In the genomic region with DNA sequence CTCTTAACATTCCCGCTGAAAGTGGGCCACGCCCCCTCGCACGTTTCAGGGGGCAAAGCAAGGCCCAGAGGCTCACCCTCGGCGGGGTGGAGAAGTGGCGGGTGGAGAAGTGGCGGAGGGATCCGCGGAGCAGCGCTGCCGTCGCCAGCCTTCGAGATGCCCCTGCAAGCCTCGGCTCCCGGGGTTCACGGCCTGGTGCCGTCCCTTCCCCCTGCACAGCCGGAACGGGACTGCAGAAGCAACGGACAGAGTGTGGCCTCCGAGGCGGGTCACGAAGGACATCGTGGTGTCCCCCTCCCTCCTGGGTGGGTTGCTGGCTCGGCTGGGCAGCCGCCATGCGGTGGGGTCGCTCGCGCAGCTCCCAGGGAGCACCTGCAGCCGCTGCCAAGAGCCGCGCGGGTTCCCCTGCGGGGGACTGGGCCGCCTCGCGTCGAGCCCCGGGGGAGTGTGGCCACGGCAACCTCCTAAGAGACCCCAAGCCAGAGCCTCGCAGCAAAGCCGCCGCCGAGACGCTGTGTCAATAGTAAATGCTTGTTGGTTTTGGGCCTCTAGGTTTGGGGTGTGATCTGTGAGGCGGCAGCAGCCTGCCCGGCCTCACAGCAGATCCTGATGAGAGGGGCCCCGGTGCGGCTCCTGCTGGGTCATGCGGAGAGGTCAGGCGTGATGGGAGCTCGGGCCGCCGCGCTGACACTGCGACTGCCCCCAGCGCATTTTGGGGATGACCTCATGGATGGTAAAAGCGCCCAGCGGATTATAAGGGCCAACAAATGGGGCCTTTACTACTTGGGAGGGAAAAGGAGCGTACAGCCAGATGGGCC, we compare ENCODE assay signal across 12 cellular contexts. TPM values are rescaled to one million over a fixed set of nuclear protein-coding genes. Genes with fewer than 3 reads are reported as not detected.
DNase-seq lines count a peak whose midpoint lies in the region; FAIRE-seq and TF ChIP-seq lines count a peak whose summit lies in the region.
"Had no signal": no experiment of that assay in that cellular context is flagged by ENCODE, and none has a peak within 500 bp of the region (broad histone marks: within the 10 kb centered on the region; RNA-seq: fewer than 3 reads in every experiment).

No MANE protein-coding gene starts in this region.

- no peak overlapping the region for H3K14ac ChIP-seq in trophoblast cell (ENCODE audit: low read length)

- H3K18ac ChIP-seq in trophoblast cell (ENCODE audit: low read length) = no peak overlapping the region

- H2AK5ac ChIP-seq in trophoblast cell (ENCODE audit: low read length) = no peak overlapping the region

- no peak overlapping the region for H3K23ac ChIP-seq in trophoblast cell (ENCODE audit: low read length)

- H2BK120ac ChIP-seq in trophoblast cell (ENCODE audit: insufficient read depth, low read length, poor library complexity) = no peak overlapping the region

- FAIRE-seq in bronchial epithelial cell (lab: Jason Lieb, UNC) = peak; percentile 13

- no peak overlapping the region for H3K4me3 Mint-ChIP-seq in nephron progenitor cell
- H3K4me3 Mint-ChIP-seq: activated naive CD4-positive, alpha-beta T cell treated with anti-CD3 and anti-CD28 coated beads for 36 hours had no signal

- H2BK12ac ChIP-seq in trophoblast cell (ENCODE audit: low read length) = no peak overlapping the region

- H3K36me3 Mint-ChIP-seq in nephron progenitor cell (ENCODE audit: low read depth) = peaks cover 24% of the 10 kb centered on the region

- H3K79me2 ChIP-seq in trophoblast cell (ENCODE audit: control insufficient read depth, insufficient read depth, low read length, poor library complexity) = no peaks in the 10 kb centered on the region

- no peak overlapping the region for H2AFZ ChIP-seq in trophoblast cell (ENCODE audit: insufficient read depth, low read length, poor library complexity)

- H3K4me1 ChIP-seq in trophoblast cell (ENCODE audit: control insufficient read depth in 1 of 2, insufficient read depth in 2 of 2, low read length in 2 of 2) = peaks cover 22 to 32% of the 10 kb centered on the region in 2 experiments

- H3K4me1 Mint-ChIP-seq in nephron progenitor cell = peaks cover 68% of the 10 kb centered on the region

- H3K4me3 ChIP-seq in bronchial epithelial cell (ENCODE audit: low read depth, low read length) (no peak overlapping the region), trophoblast cell (ENCODE audit: low read depth, low read length) (no peak overlapping the region)
- H3K4me3 ChIP-seq: tibial nerve had no signal

- H4K8ac ChIP-seq in trophoblast cell (ENCODE audit: low read depth, low read length) = no peak overlapping the region

- no peak overlapping the region for H3K9ac ChIP-seq in trophoblast cell (ENCODE audit: low read length)

- H2BK5ac ChIP-seq in trophoblast cell (ENCODE audit: low read depth, low read length, poor library complexity) = no peak overlapping the region

- H4K12ac ChIP-seq in trophoblast cell (ENCODE audit: low read depth, low read length) = no peak overlapping the region

- TF ChIP-seq CTCF in bronchial epithelial cell (IDR thresholded peaks at IDR 0.05; ENCODE audit: insufficient read depth, low read length, severe bottlenecking) (no peak), nephron progenitor cell (IDR thresholded peaks at IDR 0.05) (no peak)

- peaks cover 6% of the 10 kb centered on the region for H3K79me1 ChIP-seq in trophoblast cell (ENCODE audit: low read length)

- no peak overlapping the region for H3K4me2 ChIP-seq in trophoblast cell (ENCODE audit: low read length)

- H3K36me3 ChIP-seq in bronchial epithelial cell (ENCODE audit: control insufficient read depth, insufficient read depth, low read length) (peaks cover 2% of the 10 kb centered on the region), trophoblast cell (ENCODE audit: control insufficient read depth in 1 of 2, insufficient read depth in 2 of 2, low read length in 2 of 2) (peaks cover 11 to 15% of the 10 kb centered on the region in 2 experiments)

- no peak overlapping the region for H3K4ac ChIP-seq in trophoblast cell (ENCODE audit: low read depth, low read length)

- no peaks in the 10 kb centered on the region for H3K9me3 Mint-ChIP-seq in nephron progenitor cell
- H3K9me3 Mint-ChIP-seq: activated naive CD4-positive, alpha-beta T cell treated with anti-CD3 and anti-CD28 coated beads for 36 hours had no signal

- no peaks in the 10 kb centered on the region for H3K27me3 ChIP-seq in bronchial epithelial cell (ENCODE audit: control insufficient read depth, insufficient read depth, low read length)
- no peaks in the 10 kb centered on the region for H3K27me3 ChIP-seq in trophoblast cell (ENCODE audit: insufficient read depth, low read length)
- H3K27me3 ChIP-seq: tibial nerve had no signal

- no peak overlapping the region for H4K91ac ChIP-seq in trophoblast cell (ENCODE audit: low read depth, low read length)

- H3K27me3 Mint-ChIP-seq in nephron progenitor cell (ENCODE audit: low read depth, poor library complexity) = peaks cover 3% of the 10 kb centered on the region

- no peak overlapping the region for H3K27ac ChIP-seq in trophoblast cell (ENCODE audit: low read depth, low read length)
- H3K27ac ChIP-seq: tibial nerve had no signal

- peak overlapping the region; percentile 45 for H3K27ac Mint-ChIP-seq in nephron progenitor cell
- H3K27ac Mint-ChIP-seq: activated naive CD4-positive, alpha-beta T cell treated with anti-CD3 and anti-CD28 coated beads for 36 hours had no signal

- WGBS in trophoblast cell (ENCODE audit: extremely low coverage, insufficient coverage, insufficient read length) = no CpG with 5 or more reads among the region's 62 CpGs

- DNase-seq in DMS53 treated with DMSO at 0.1 percent for 48 hours (lab: John Stamatoyannopoulos, UW; ENCODE audit: unreplicated experiment) (peak; percentile 62), NCI-H1092 treated with DMSO at 0.1 percent for 48 hours (lab: John Stamatoyannopoulos, UW) (peak; percentile 28), bronchial epithelial cell (ENCODE audit: low read depth) (no peak), nephron progenitor cell (peak; percentile 63), trophoblast cell (no peak), HuH-7 (ENCODE audit: low spot score) (no peak), hypothalamus (lab: John Stamatoyannopoulos, UW) (no peak)
- no peak for DNase-seq in stimulated activated CD8-positive, alpha-beta memory T cell treated with anti-CD3 and anti-CD28 coated beads, Interleukin-4, amount 100 ng/mL, for 48 hours
- DNase-seq: activated naive CD4-positive, alpha-beta T cell treated with anti-CD3 and anti-CD28 coated beads for 36 hours had no signal

- peaks cover 3% of the 10 kb centered on the region for H3K9me3 ChIP-seq in trophoblast cell (ENCODE audit: insufficient read depth, low read depth, low read length)
- H3K9me3 ChIP-seq: tibial nerve had no signal

RNA-seq across cellular contexts. Expression of gene TPGS1, which starts 5.5 kb away (rescaled TPM):
- total RNA-seq in bronchial epithelial cell = 16.8 and 23.2 TPM in 2 replicates
- polyA plus RNA-seq in trophoblast cell (2013) = 4.2 and 4.8 TPM in 2 replicates

RNA-seq across cellular contexts. Expression of gene MADCAM1, which starts 16.5 kb away (rescaled TPM):
- not detected in 2 replicates for total RNA-seq in bronchial epithelial cell
- 0.45 and 0.54 TPM in 2 replicates for polyA plus RNA-seq in trophoblast cell (2013)

RNA-seq across cellular contexts. Expression of gene CDC34, which starts 18.8 kb away (rescaled TPM):
- total RNA-seq in bronchial epithelial cell = 143 and 169 TPM in 2 replicates
- polyA plus RNA-seq in trophoblast cell (2013) = 85.4 and 86.0 TPM in 2 replicates

RNA-seq across cellular contexts. Expression of gene GZMM, which starts 31.1 kb away (rescaled TPM):
- not detected in 2 replicates for total RNA-seq in bronchial epithelial cell
- polyA plus RNA-seq in trophoblast cell (2013) = 0.08 and 0.12 TPM in 2 replicates
- total RNA-seq: cerebellum had no signal

RNA-seq across cellular contexts. Expression of gene SHC2, which starts 51.9 kb away (rescaled TPM):
- total RNA-seq in bronchial epithelial cell = under 0.01 and 0.51 TPM in 2 replicates
- 18.7 and 19.2 TPM in 2 replicates for polyA plus RNA-seq in trophoblast cell (2013)
- total RNA-seq: activated naive CD4-positive, alpha-beta T cell treated with anti-CD3 and anti-CD28 coated beads for 36 hours; T-helper 1 cell treated with Interleukin-12 subunit alpha and Interleukin-12 subunit beta and Interleukin-4 antibody, amounts not matched to agents 30 ng/mL and 1 ng/mL, for 36 hours had no signal

Comparison
In these comparisons a context has a peak if more than half of its experiments do, and no peak if none do; other contexts are left out.
1. DNase-seq: peak in DMS53 treated with DMSO at 0.1 percent for 48 hours (single experiment), NCI-H1092 treated with DMSO at 0.1 percent for 48 hours (single experiment) and nephron progenitor cell (single experiment); none in bronchial epithelial cell (single experiment), trophoblast cell (0 of 2), HuH-7 (single experiment), hypothalamus (0 of 51) and stimulated activated CD8-positive, alpha-beta memory T cell treated with anti-CD3 and anti-CD28 coated beads, Interleukin-4, amount 100 ng/mL, for 48 hours (single experiment).